In the genomic region with DNA sequence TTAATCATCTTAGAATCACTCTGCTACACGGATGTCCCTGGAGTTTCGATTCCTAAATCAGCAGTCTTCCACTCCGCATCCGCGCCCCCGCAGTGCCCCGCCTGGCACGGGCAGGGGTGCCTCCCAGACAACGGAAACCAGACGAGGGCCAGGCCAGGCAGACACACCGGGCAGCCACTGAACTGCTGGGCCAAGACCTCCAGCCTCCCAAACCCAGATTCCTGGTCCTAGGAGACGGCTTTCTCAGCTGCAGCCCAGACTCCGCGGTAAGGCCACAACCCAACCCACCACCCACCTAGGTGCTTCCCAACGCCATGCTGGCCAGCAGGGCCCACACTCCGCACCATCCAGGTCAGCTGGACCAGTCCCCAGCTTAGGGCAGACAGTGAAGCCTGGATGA, we compare ENCODE assay signal across 28 cellular contexts.
"Had no signal": no experiment of that assay in that cellular context is flagged by ENCODE, and none has a peak within 500 bp of the region (broad histone marks: within the 10 kb centered on the region; RNA-seq: fewer than 3 reads in every experiment).

No MANE protein-coding gene starts in this region.

- H3K36me3 ChIP-seq: cardiac muscle cell had no signal

- H3K4me1 ChIP-seq: SJSA1 had no signal

- H3K27me3 Mint-ChIP-seq: activated B cell treated with CpG ODN at 0.5 μM for 24 hours; activated CD4-positive, alpha-beta T cell treated with anti-CD3 and anti-CD28 coated beads, Interleukin-2, amount 10 ng/mL, durations not matched to agents 24 days and 14 days; activated naive CD8-positive, alpha-beta T cell treated with anti-CD3 and anti-CD28 coated beads for 36 hours; activated T-helper 17 cell treated with anti-CD3 and anti-CD28 coated beads, Interleukin-2, amount 50 U/mL, for 72 hours had no signal

- H3K4me3 ChIP-seq: cardiac muscle cell, MG63, SJSA1 had no signal

- H3K9me3 Mint-ChIP-seq: activated B cell treated with CpG ODN at 0.5 μM for 24 hours; activated CD4-positive, alpha-beta T cell treated with anti-CD3 and anti-CD28 coated beads, Interleukin-2, amount 10 ng/mL, durations not matched to agents 24 days and 14 days; activated naive CD8-positive, alpha-beta T cell treated with anti-CD3 and anti-CD28 coated beads for 36 hours; activated T-helper 17 cell treated with anti-CD3 and anti-CD28 coated beads, Interleukin-2, amount 50 U/mL, for 72 hours had no signal

- H3K4me1 Mint-ChIP-seq: activated CD4-positive, alpha-beta T cell treated with anti-CD3 and anti-CD28 coated beads, Interleukin-2, amount 10 ng/mL, durations not matched to agents 24 days and 14 days; activated T-helper 17 cell treated with anti-CD3 and anti-CD28 coated beads, Interleukin-2, amount 50 U/mL, for 72 hours had no signal

- H3K27ac ChIP-seq: brain microvascular endothelial cell, cardiac muscle cell, SJSA1 had no signal

- H3K4me3 Mint-ChIP-seq: activated B cell treated with CpG ODN at 0.5 μM for 24 hours; activated CD4-positive, alpha-beta T cell treated with anti-CD3 and anti-CD28 coated beads, Interleukin-2, amount 10 ng/mL, durations not matched to agents 24 days and 14 days; activated naive CD4-positive, alpha-beta T cell treated with anti-CD3 and anti-CD28 coated beads for 36 hours; activated naive CD8-positive, alpha-beta T cell treated with anti-CD3 and anti-CD28 coated beads for 36 hours; activated T-helper 17 cell treated with anti-CD3 and anti-CD28 coated beads, Interleukin-2, amount 50 U/mL, for 72 hours had no signal

- ATAC-seq: activated T-helper 17 cell treated with anti-CD3 and anti-CD28 coated beads, Interleukin-2, amount 50 U/mL, for 72 hours had no signal

- DNase-seq: activated B cell treated with CpG ODN at 0.5 μM for 24 hours; activated CD4-positive, alpha-beta T cell treated with anti-CD3 and anti-CD28 coated beads for 1 hour; activated CD4-positive, alpha-beta T cell treated with anti-CD3 and anti-CD28 coated beads, Interleukin-2, amount 10 ng/mL, durations not matched to agents 24 days and 14 days; activated CD4-positive, alpha-beta T cell treated with anti-CD3 and anti-CD28 coated beads, Interleukin-2, amount 50 U/mL, for 48 hours; activated gamma-delta T cell; activated naive CD4-positive, alpha-beta T cell treated with anti-CD3 and anti-CD28 coated beads for 36 hours; activated naive CD8-positive, alpha-beta T cell treated with anti-CD3 and anti-CD28 coated beads for 36 hours; activated T-cell treated with anti-CD3 and anti-CD28 coated beads for 4 hours; activated T-cell treated with anti-CD3 and anti-CD28 coated beads, Interleukin-2, amount 50 U/mL, for 48 hours; brain microvascular endothelial cell; MG63; MV-4-11; NCI-H1092 treated with DMSO at 0.1 percent for 48 hours; NCI-H1417 treated with DMSO at 0.1 percent for 48 hours; NCI-H1694; NCI-H2029; NCI-H2107; NCI-H2171 treated with DMSO at 0.1 percent for 48 hours; NCI-H345; NCI-H510A; NCI-H526 treated with DMSO at 0.1 percent for 48 hours; NCI-H82; SHP77; T-helper 2 cell; T1000 had no signal

- H3K27me3 ChIP-seq: brain microvascular endothelial cell, cardiac muscle cell, MG63, SJSA1 had no signal

- H3K27ac Mint-ChIP-seq: activated B cell treated with CpG ODN at 0.5 μM for 24 hours; activated CD4-positive, alpha-beta T cell treated with anti-CD3 and anti-CD28 coated beads, Interleukin-2, amount 10 ng/mL, durations not matched to agents 24 days and 14 days; activated naive CD4-positive, alpha-beta T cell treated with anti-CD3 and anti-CD28 coated beads for 36 hours; activated naive CD8-positive, alpha-beta T cell treated with anti-CD3 and anti-CD28 coated beads for 36 hours; activated T-helper 17 cell treated with anti-CD3 and anti-CD28 coated beads, Interleukin-2, amount 50 U/mL, for 72 hours had no signal
